In the genomic region with DNA sequence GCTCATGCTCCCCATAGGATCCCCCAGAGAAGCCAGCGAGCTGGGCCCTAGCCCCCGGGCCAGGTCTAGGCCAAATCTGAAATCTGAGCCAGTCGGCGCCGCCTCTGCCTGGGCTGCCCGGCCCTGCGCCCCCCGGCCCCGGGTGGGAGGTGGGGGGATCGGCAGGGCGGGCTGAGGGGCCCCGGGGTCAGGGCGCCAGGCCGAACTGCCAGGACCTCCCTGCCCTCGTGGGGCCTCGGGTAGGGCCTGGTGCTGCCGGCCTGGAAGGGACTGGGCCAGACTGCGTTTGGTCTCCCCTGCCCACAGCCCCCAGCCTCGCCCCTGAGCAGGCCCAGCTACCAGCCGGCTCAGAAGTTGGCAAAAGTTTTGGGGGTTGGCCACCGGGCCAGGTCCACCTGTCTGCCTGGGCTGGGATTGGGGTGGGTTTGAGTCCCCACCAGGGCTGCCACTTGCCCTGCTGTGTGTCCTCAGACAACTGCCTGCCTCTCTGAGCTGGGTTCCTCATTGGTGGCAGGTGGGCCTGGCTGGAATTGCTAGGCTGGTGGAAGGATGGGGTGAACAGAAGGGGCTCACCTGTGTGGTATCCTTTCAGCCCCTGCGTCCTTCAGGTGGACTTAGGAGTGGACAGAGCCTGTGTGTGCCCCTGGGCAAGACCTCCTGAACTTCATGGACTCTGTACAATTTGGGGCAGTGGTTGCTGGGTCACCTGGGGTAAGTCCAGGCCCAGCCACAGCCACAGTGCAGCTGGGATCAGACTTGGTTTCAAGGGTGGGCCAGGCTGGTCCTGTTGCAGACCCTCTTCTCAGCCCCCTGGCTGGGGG, we compare ENCODE assay signal across 8 cellular contexts. TPM values are rescaled to one million over a fixed set of nuclear protein-coding genes. Genes with fewer than 3 reads are reported as not detected.
DNase-seq lines count a peak whose midpoint lies in the region; ATAC-seq and TF ChIP-seq lines count a peak whose summit lies in the region.

No MANE protein-coding gene starts in this region.

- peak; percentile 13 for ATAC-seq in HG02759 (IDR thresholded peaks at IDR 0.05; ENCODE audit: unreplicated experiment)

- peak overlapping the region; percentile 25 for H3K27ac ChIP-seq in duodenal mucosa (ENCODE audit: low read depth, low read length)
- H3K27ac ChIP-seq in muscle layer of colon (ENCODE audit: low read depth, low read length) = peak overlapping the region; percentile 87

- H3K36me3 ChIP-seq in duodenal mucosa (ENCODE audit: control insufficient read depth in 1 of 2, insufficient read depth in 2 of 2, low read length in 2 of 2) (peaks cover 8 to 16% of the 10 kb centered on the region in 2 donors), muscle layer of colon (ENCODE audit: insufficient read depth, low read length) (no peaks in the 10 kb centered on the region)

- H3K4me3 ChIP-seq in AG04449 (ENCODE audit: low read depth, low read length) (peak overlapping the region; percentile 65), duodenal mucosa (ENCODE audit: low read depth in 1 of 2, low read length in 2 of 2) (peak overlapping the region; percentile 64 to 70), muscle layer of colon (ENCODE audit: low read depth in 1 of 2, low read length in 2 of 2) (peak overlapping the region; percentile 41 to 74)

- H3K9ac ChIP-seq in duodenal mucosa (ENCODE audit: low read depth in 1 of 2, low read length in 2 of 2) (peak overlapping the region; percentile 80 to 81), muscle layer of colon (ENCODE audit: low read length) (peak overlapping the region; percentile 81)

- H3K4me1 ChIP-seq in duodenal mucosa (ENCODE audit: control insufficient read depth in 1 of 2, insufficient read depth in 2 of 2, low read length in 2 of 2) = peaks cover 59 to 63% of the 10 kb centered on the region in 2 donors
- H3K4me1 ChIP-seq in muscle layer of colon (ENCODE audit: insufficient read depth, low read length) = peaks cover 26% of the 10 kb centered on the region

- no peak for TF ChIP-seq CTCF in AG04449 (IDR thresholded peaks at IDR 0.05; ENCODE audit: insufficient read depth, low read length, missing control alignments)

- DNase-seq in AG04449 (ENCODE audit: low read depth, low spot score) (no peak), NCI-H526 treated with DMSO at 0.1 percent for 48 hours (lab: John Stamatoyannopoulos, UW) (no peak), NCI-H1092 treated with DMSO at 0.1 percent for 48 hours (lab: John Stamatoyannopoulos, UW) (no peak), dermis blood vessel endothelial cell (no peak), NCI-H187 treated with DMSO at 0.1 percent for 48 hours (lab: John Stamatoyannopoulos, UW) (no peak)

- no peaks in the 10 kb centered on the region for H3K9me3 ChIP-seq in duodenal mucosa (ENCODE audit: control insufficient read depth in 1 of 2, low read length in 2 of 2)
- no peaks in the 10 kb centered on the region for H3K9me3 ChIP-seq in muscle layer of colon (ENCODE audit: low read length)

- CTCF ChIA-PET in AG04449 (lab: Yijun Ruan, JAX) = interaction anchor here (0.9 to 2.1 kb wide), 3 partner anchors 64 to 77 kb away, joined by 3 to 7 read pairs (median 5); no protein-coding TSS in a partner anchor

- POLR2A ChIA-PET in AG04449 (lab: Yijun Ruan, JAX) = interaction anchor here (1.1 to 1.3 kb wide), 2 partner anchors 35 to 70 kb away, joined by 3 read pairs; no protein-coding TSS in a partner anchor

- no peaks in the 10 kb centered on the region for H3K27me3 ChIP-seq in duodenal mucosa (ENCODE audit: control insufficient read depth in 1 of 2, insufficient read depth in 2 of 2, low read length in 2 of 2)
- H3K27me3 ChIP-seq in muscle layer of colon (ENCODE audit: control insufficient read depth in 1 of 2, insufficient read depth in 2 of 2, low read length in 2 of 2) = no peaks in the 10 kb centered on the region

RNA-seq across cellular contexts. Expression of gene SRC, which starts 0.8 kb away (rescaled TPM):
- total RNA-seq in dermis blood vessel endothelial cell = 1.5 and 4.1 TPM in 2 replicates

RNA-seq across cellular contexts. Expression of gene MANBAL, which starts 57.3 kb away (rescaled TPM):
- total RNA-seq in dermis blood vessel endothelial cell = 7.8 and 14.4 TPM in 2 replicates
